In the genomic region with DNA sequence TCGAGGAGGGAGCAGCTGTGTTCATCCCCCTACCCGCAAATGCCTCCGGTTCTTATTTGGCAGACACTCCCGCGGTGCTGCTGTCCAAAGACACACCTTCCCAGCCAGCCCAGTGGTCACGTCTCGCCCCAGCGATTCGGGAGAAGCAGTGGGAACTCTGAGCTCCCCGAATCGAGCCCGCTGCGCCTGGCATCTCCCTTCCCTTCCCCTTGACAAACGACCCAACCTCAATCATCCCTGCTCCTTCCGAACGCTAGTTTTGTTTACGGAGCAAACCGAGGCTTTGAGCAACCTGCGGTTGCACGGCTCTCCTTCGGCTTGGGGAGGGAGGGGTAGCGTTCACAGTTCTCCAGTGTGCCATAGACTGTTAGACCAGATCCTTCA, we compare ENCODE assay signal across 15 cellular contexts. TPM values are rescaled to one million over a fixed set of nuclear protein-coding genes. Genes with fewer than 3 reads are reported as not detected.
A peak's percentile ranks its signal among the peaks of the same experiment; 100 is the strongest.
DNase-seq lines count a peak whose midpoint lies in the region; ATAC-seq and TF ChIP-seq lines count a peak whose summit lies in the region.
"Had no signal": no experiment of that assay in that cellular context is flagged by ENCODE, and none has a peak within 500 bp of the region (broad histone marks: within the 10 kb centered on the region; RNA-seq: fewer than 3 reads in every experiment).

No MANE protein-coding gene starts in this region.

- H3K4me1 Mint-ChIP-seq in neural crest cell (peaks cover 8% of the 10 kb centered on the region), T-helper 17 cell (no peaks in the 10 kb centered on the region)

- H3K27me3 Mint-ChIP-seq in neural crest cell (ENCODE audit: low read depth) (peaks cover 70% of the 10 kb centered on the region), T-helper 17 cell (peaks cover 6% of the 10 kb centered on the region)

- H3K9me3 ChIP-seq in T-helper 17 cell (ENCODE audit: control insufficient read depth, low read length, poor library complexity, severe bottlenecking) = no peaks in the 10 kb centered on the region
- H3K9me3 ChIP-seq: tibial nerve had no signal

- H3K9me3 Mint-ChIP-seq in neural crest cell = no peaks in the 10 kb centered on the region
- H3K9me3 Mint-ChIP-seq: T-helper 2 cell treated with Interferon-gamma antibody and Interleukin-4, amounts not matched to agents 5 μg/mL and 100 μg/mL, for 36 hours had no signal

- H3K4me3 Mint-ChIP-seq in neural crest cell = peak overlapping the region; percentile 80
- no peak overlapping the region for H3K4me3 Mint-ChIP-seq in T-helper 17 cell
- H3K4me3 Mint-ChIP-seq: T-helper 2 cell treated with Interferon-gamma antibody and Interleukin-4, amounts not matched to agents 5 μg/mL and 100 μg/mL, for 36 hours had no signal

- peak overlapping the region; percentile 41 for H3K4me3 ChIP-seq in fibroblast of mammary gland (ENCODE audit: control insufficient read depth, low read depth, low read length)

- no peak for TF ChIP-seq CTCF in fibroblast of mammary gland (conservative IDR thresholded peaks at IDR 0.05; ENCODE audit: control insufficient read depth, insufficient read depth, low read depth, low read length)
- TF ChIP-seq CTCF in neural crest cell (conservative IDR thresholded peaks at IDR 0.05) = no peak

- peaks cover 2% of the 10 kb centered on the region for H3K36me3 Mint-ChIP-seq in neural crest cell (ENCODE audit: low read depth)
- H3K36me3 Mint-ChIP-seq in T-helper 17 cell (ENCODE audit: low read depth) = no peaks in the 10 kb centered on the region

- H3K27ac Mint-ChIP-seq in neural crest cell (ENCODE audit: unreplicated experiment) (no peak overlapping the region), T-helper 17 cell (no peak overlapping the region)
- H3K27ac Mint-ChIP-seq: T-helper 2 cell treated with Interferon-gamma antibody and Interleukin-4, amounts not matched to agents 5 μg/mL and 100 μg/mL, for 36 hours had no signal

- no peak for ATAC-seq in GM18861 (IDR thresholded peaks at IDR 0.05; ENCODE audit: unreplicated experiment)
- ATAC-seq in T-helper 17 cell = no peak

- DNase-seq in Ammon's horn (ENCODE audit: low spot score) (peak; percentile 1), NCI-H69 (lab: John Stamatoyannopoulos, UW) (peak; percentile 81), fibroblast of mammary gland (ENCODE audit: low read depth) (no peak), neural crest cell (ENCODE audit: low read depth, low spot score) (peak; percentile 1), DMS153 (lab: John Stamatoyannopoulos, UW) (no peak), T-helper 17 cell (no peak), UCSD-AML1 (lab: John Stamatoyannopoulos, UW; ENCODE audit: unreplicated experiment) (no peak)
- DNase-seq: activated naive CD4-positive, alpha-beta T cell; DND-41; NCI-H2171 treated with DMSO at 0.1 percent for 48 hours; stimulated activated CD4-positive, alpha-beta T cell treated with anti-CD3 and anti-CD28 coated beads, Interleukin-12 subunit alpha, Interleukin-12 subunit beta, amount 100 ng/mL, for 4 hours had no signal

RNA-seq across cellular contexts. Expression of a gene that starts 0.3 kb away (rescaled TPM):
- total RNA-seq in neural crest cell (0.07 TPM in 1 of 2 replicates, not detected in the other), T-helper 17 cell (not detected)
- total RNA-seq: glomerular endothelial cell had no signal

Comparison
In these comparisons a context has a peak if more than half of its experiments do, and no peak if none do; other contexts are left out.
1. DNase-seq: peak in Ammon's horn (single experiment), NCI-H69 (single experiment) and neural crest cell (single experiment); none in fibroblast of mammary gland (single experiment), DMS153 (single experiment), T-helper 17 cell (0 of 3) and UCSD-AML1 (single experiment).